Comparison of ENCODE assay signal across 8 cellular contexts in genomic region chr6:146357578-146358340, GRCh38.
DNase-seq lines count a peak whose midpoint lies in the region; ATAC-seq and TF ChIP-seq lines count a peak whose summit lies in the region.

No MANE protein-coding gene starts in this region.

- no peaks in the 10 kb centered on the region for H3K36me3 ChIP-seq in body of pancreas (replicated peaks in 1 of 2; ENCODE audit: insufficient read depth in 1 of 2, low read depth in 2 of 2)

- DNase-seq in Caki2 (ENCODE audit: low read depth) (peak; percentile 83), HT1080 (ENCODE audit: low read depth) (peak; percentile 84), astrocyte of the hippocampus (ENCODE audit: low read depth, low spot score) (peak; percentile 86), pulmonary artery endothelial cell (ENCODE audit: low read depth, low spot score) (peak; percentile 78), midbrain (lab: John Stamatoyannopoulos, UW) (no peak), nucleus accumbens (lab: John Stamatoyannopoulos, UW) (no peak), body of pancreas (no peak)

- no peak overlapping the region for H3K27ac ChIP-seq in body of pancreas

- in situ Hi-C loops in Caki2 (cut with HindIII; ENCODE audit: low pct_unique_long_range_greater_than_20kb, low sequenced_read_pairs), result no loop called here

- no peaks in the 10 kb centered on the region for H3K27me3 ChIP-seq in body of pancreas

- TF ChIP-seq POLR2A in body of pancreas (IDR thresholded peaks at IDR 0.05), result no peak

- H3K4me1 ChIP-seq in body of pancreas, result no peaks in the 10 kb centered on the region

- H3K9me3 ChIP-seq in body of pancreas, result no peaks in the 10 kb centered on the region

- no peak overlapping the region for H3K4me3 ChIP-seq in body of pancreas

- 43 to 70% methylated on average over 7 of the region's 7 CpGs for WGBS in body of pancreas, 2 donors

- intact Hi-C loops in body of pancreas (cut with DNase I), result no loop called here

- no peak for TF ChIP-seq CTCF in body of pancreas (IDR thresholded peaks at IDR 0.05)

- ATAC-seq in GM21381 (IDR thresholded peaks at IDR 0.05; ENCODE audit: unreplicated experiment) (peak; percentile 68), body of pancreas (no peak)

Comparison
In these comparisons a context has a peak if more than half of its experiments do, and no peak if none do; other contexts are left out.
1. DNase-seq: peak in Caki2 (single experiment), HT1080 (single experiment), astrocyte of the hippocampus (single experiment) and pulmonary artery endothelial cell (single experiment); none in midbrain (single experiment), nucleus accumbens (0 of 56) and body of pancreas (0 of 4).